Comparison of ENCODE assay signal across 23 cellular contexts in the genomic region with DNA sequence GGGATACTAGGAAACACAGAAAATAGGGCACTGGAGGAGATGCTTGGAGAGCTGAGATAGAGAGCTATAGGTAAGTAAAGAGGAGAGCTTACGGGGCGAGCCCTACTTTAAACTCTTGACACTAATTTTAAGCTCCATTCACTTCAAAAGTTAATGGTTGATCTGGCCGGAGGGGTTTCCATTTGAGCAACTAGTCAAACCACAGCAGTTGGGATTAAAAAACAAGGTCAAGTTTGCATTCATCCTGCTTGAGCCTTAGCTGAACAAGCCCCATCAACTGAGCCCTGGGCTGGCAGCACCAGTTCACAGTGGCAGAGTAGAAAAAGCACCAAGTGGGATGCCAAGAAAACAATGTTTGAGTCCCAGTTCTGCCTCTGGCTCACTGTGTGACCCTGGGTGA. TPM values are rescaled to one million over a fixed set of nuclear protein-coding genes. Genes with fewer than 3 reads are reported as not detected.
"Had no signal": no experiment of that assay in that cellular context is flagged by ENCODE, and none has a peak within 500 bp of the region (broad histone marks: within the 10 kb centered on the region; RNA-seq: fewer than 3 reads in every experiment).

No MANE protein-coding gene starts in this region.

- H3K27ac Mint-ChIP-seq: natural killer cell treated with Interleukin-12 subunit alpha and Interleukin-12 subunit beta and Interleukin-15 and Interleukin-18, amount 100 ng/mL, for 72 hours; nephron progenitor cell; stimulated activated effector memory CD8-positive, alpha-beta T cell treated with anti-CD3 and anti-CD28 coated beads, Interleukin-12 subunit alpha, Interleukin-12 subunit beta, amount 100 ng/mL, for 72 hours; stimulated activated naive B cell treated with anti-CD40 and anti-IgM and Interleukin-4, amounts not matched to agents 10 μg/mL and 1 μg/mL and 100 μg/mL, for 72 hours; stimulated activated naive CD8-positive, alpha-beta T cell treated with anti-CD3 and anti-CD28 coated beads, Interleukin-15, Interleukin-2, amounts not matched to agents 100 ng/mL and 50 ng/mL, for 24 hours had no signal

- H3K4me3 Mint-ChIP-seq: naive thymus-derived CD8-positive, alpha-beta T cell; natural killer cell treated with Interleukin-12 subunit alpha and Interleukin-12 subunit beta and Interleukin-15 and Interleukin-18, amount 100 ng/mL, for 72 hours; nephron progenitor cell; neural crest cell; stimulated activated effector memory CD8-positive, alpha-beta T cell treated with anti-CD3 and anti-CD28 coated beads, Interleukin-12 subunit alpha, Interleukin-12 subunit beta, amount 100 ng/mL, for 72 hours; stimulated activated naive B cell treated with anti-CD40 and anti-IgM and Interleukin-4, amounts not matched to agents 10 μg/mL and 1 μg/mL and 100 μg/mL, for 72 hours; stimulated activated naive CD8-positive, alpha-beta T cell treated with anti-CD3 and anti-CD28 coated beads, Interleukin-15, Interleukin-2, amounts not matched to agents 100 ng/mL and 50 ng/mL, for 24 hours had no signal

- ATAC-seq: naive thymus-derived CD8-positive, alpha-beta T cell; natural killer cell treated with Interleukin-12 subunit alpha and Interleukin-12 subunit beta and Interleukin-15 and Interleukin-18, amount 100 ng/mL, for 72 hours; pancreas; right cardiac atrium; right lobe of liver; stimulated activated effector memory CD8-positive, alpha-beta T cell treated with anti-CD3 and anti-CD28 coated beads, Interleukin-12 subunit alpha, Interleukin-12 subunit beta, amount 100 ng/mL, for 72 hours; stimulated activated naive B cell treated with anti-CD40 and anti-IgM and Interleukin-4, amounts not matched to agents 10 μg/mL and 1 μg/mL and 100 μg/mL, for 72 hours had no signal

- H3K9me3 Mint-ChIP-seq: naive thymus-derived CD8-positive, alpha-beta T cell; natural killer cell treated with Interleukin-12 subunit alpha and Interleukin-12 subunit beta and Interleukin-15 and Interleukin-18, amount 100 ng/mL, for 72 hours; nephron progenitor cell; neural crest cell; stimulated activated effector memory CD8-positive, alpha-beta T cell treated with anti-CD3 and anti-CD28 coated beads, Interleukin-12 subunit alpha, Interleukin-12 subunit beta, amount 100 ng/mL, for 72 hours; stimulated activated naive B cell treated with anti-CD40 and anti-IgM and Interleukin-4, amounts not matched to agents 10 μg/mL and 1 μg/mL and 100 μg/mL, for 72 hours; stimulated activated naive CD8-positive, alpha-beta T cell treated with anti-CD3 and anti-CD28 coated beads, Interleukin-15, Interleukin-2, amounts not matched to agents 100 ng/mL and 50 ng/mL, for 24 hours had no signal

- H3K4me1 Mint-ChIP-seq: stimulated activated effector memory CD8-positive, alpha-beta T cell treated with anti-CD3 and anti-CD28 coated beads, Interleukin-12 subunit alpha, Interleukin-12 subunit beta, amount 100 ng/mL, for 72 hours; stimulated activated naive B cell treated with anti-CD40 and anti-IgM and Interleukin-4, amounts not matched to agents 10 μg/mL and 1 μg/mL and 100 μg/mL, for 72 hours had no signal

- DNase-seq: naive thymus-derived CD8-positive, alpha-beta T cell; nephron progenitor cell; nucleus accumbens; pancreas; right cardiac atrium; right lobe of liver; sigmoid colon; small intestine; stimulated activated CD4-positive, alpha-beta T cell treated with anti-CD3 and anti-CD28 coated beads, Interleukin-15, amount 100 ng/mL, for 24 hours; stimulated activated CD4-positive, alpha-beta T cell treated with anti-CD3 and anti-CD28 coated beads, Interleukin-2, amount 100 ng/mL, for 24 hours; stimulated activated CD4-positive, alpha-beta T cell treated with anti-CD3 and anti-CD28 coated beads, Interleukin-2, amount 100 ng/mL, for 48 hours; stimulated activated CD4-positive, alpha-beta T cell treated with anti-CD3 and anti-CD28 coated beads, Interleukin-4, amount 100 ng/mL, for 24 hours; stimulated activated naive B cell treated with anti-CD40 and anti-IgM and Interleukin-4, amounts not matched to agents 10 μg/mL and 1 μg/mL and 100 μg/mL, for 72 hours; stimulated activated naive CD4-positive, alpha-beta T cell treated with Interleukin-2 at 50 U/mL for 16 hours; stomach; thyroid gland; trophoblast cell; upper lobe of left lung had no signal

- H3K36me3 Mint-ChIP-seq: naive thymus-derived CD8-positive, alpha-beta T cell; natural killer cell treated with Interleukin-12 subunit alpha and Interleukin-12 subunit beta and Interleukin-15 and Interleukin-18, amount 100 ng/mL, for 72 hours; stimulated activated effector memory CD8-positive, alpha-beta T cell treated with anti-CD3 and anti-CD28 coated beads, Interleukin-12 subunit alpha, Interleukin-12 subunit beta, amount 100 ng/mL, for 72 hours; stimulated activated naive B cell treated with anti-CD40 and anti-IgM and Interleukin-4, amounts not matched to agents 10 μg/mL and 1 μg/mL and 100 μg/mL, for 72 hours had no signal

RNA-seq across cellular contexts. Expression of gene HS6ST2, which starts 5.4 kb away (rescaled TPM):
- total RNA-seq: naive thymus-derived CD8-positive, alpha-beta T cell; thoracic aorta had no signal
